Comparison of ENCODE assay signal across 9 cellular contexts in the genomic region with DNA sequence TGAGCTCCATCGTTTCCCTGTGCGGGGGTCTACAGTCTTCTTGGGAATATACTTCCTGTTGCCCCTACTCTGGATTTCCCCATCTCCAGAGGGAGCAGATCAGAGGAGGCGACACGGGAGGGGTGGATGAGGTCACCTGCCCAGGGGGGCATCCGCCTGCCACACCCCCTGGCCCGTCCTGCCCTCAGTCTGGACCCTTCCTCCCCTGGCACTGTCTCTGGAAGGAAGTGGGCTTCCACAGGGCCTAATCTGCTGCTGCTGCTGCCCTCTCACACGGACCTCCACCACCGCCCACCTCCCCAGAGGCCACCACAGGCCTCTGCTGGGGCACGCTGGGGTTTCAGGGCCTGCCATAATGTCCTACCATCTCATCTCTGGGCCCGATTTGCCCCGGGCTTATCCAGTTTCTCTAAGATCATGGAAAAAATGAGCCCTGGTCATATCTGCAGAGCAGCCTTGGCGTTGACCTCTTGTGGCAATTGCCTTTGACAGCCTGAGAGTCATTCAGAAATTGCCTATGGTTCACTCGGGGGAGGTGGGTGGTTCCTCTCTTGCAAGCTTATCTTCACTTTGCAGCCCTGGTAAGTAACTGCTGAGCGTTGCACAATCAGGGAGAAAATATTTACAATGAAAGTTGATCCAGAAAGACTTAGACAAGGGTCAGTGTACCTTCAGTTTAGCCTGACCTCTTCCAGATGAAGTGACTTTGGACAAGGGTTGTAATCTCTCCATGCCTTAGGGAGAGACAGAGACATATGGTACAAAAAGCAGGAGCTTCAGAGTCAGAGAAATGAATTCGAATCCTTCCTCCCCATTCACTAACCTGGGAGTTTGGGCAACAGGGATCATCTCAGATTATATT.
DNase-seq lines count a peak whose midpoint lies in the region; ATAC-seq, FAIRE-seq and TF ChIP-seq lines count a peak whose summit lies in the region.
"Had no signal": no experiment of that assay in that cellular context is flagged by ENCODE, and none has a peak within 500 bp of the region (broad histone marks: within the 10 kb centered on the region; RNA-seq: fewer than 3 reads in every experiment).

No MANE protein-coding gene starts in this region.

- no peak overlapping the region for H3K27ac Mint-ChIP-seq in astrocyte (ENCODE audit: unreplicated experiment)
- no peak overlapping the region for H3K27ac Mint-ChIP-seq in naive thymus-derived CD4-positive, alpha-beta T cell

- H3K36me3 ChIP-seq in astrocyte (ENCODE audit: insufficient read depth, low read length) = no peaks in the 10 kb centered on the region
- no peaks in the 10 kb centered on the region for H3K36me3 ChIP-seq in naive thymus-derived CD4-positive, alpha-beta T cell (ENCODE audit: control insufficient read depth in 2 of 3, insufficient read depth in 3 of 3, low read length in 3 of 3)

- H3K79me2 ChIP-seq in astrocyte (ENCODE audit: insufficient read depth, low read length) = no peaks in the 10 kb centered on the region

- H3K4me3 ChIP-seq in astrocyte (ENCODE audit: insufficient read depth, low read depth, low read length) = no peak overlapping the region
- no peak overlapping the region for H3K4me3 ChIP-seq in naive thymus-derived CD4-positive, alpha-beta T cell (ENCODE audit: low read length)

- peak; percentile 68 for DNase-seq in M059J (ENCODE audit: low read depth)
- DNase-seq in astrocyte (ENCODE audit: low read depth) = peak; percentile 41
- peak in 1 of 9 donors; percentile 61 for DNase-seq in naive thymus-derived CD4-positive, alpha-beta T cell
- no peak for DNase-seq in ACHN
- no peak for DNase-seq in NCI-H524 treated with DMSO at 0.1 percent for 48 hours (lab: John Stamatoyannopoulos, UW)
- DNase-seq in NCI-H526 (lab: John Stamatoyannopoulos, UW) = no peak
- no peak for DNase-seq in NCI-H345 (lab: John Stamatoyannopoulos, UW)

- H3K4me1 Mint-ChIP-seq in astrocyte (ENCODE audit: low read depth, unreplicated experiment) = peaks cover 20% of the 10 kb centered on the region
- H3K4me1 Mint-ChIP-seq in naive thymus-derived CD4-positive, alpha-beta T cell = peaks cover 0 to 38% (median 6%) of the 10 kb centered on the region in 7 donors

- no peak overlapping the region for H3K4me2 ChIP-seq in astrocyte (ENCODE audit: low read length)
- H3K4me2 ChIP-seq: KMS-11 had no signal

- FAIRE-seq in astrocyte (lab: Jason Lieb, UNC) = no peak

- H3K27ac ChIP-seq in C4-2B (peak overlapping the region; percentile 89), astrocyte (ENCODE audit: low read depth, low read length) (no peak overlapping the region)
- no peak overlapping the region for H3K27ac ChIP-seq in naive thymus-derived CD4-positive, alpha-beta T cell (ENCODE audit: low read depth, low read length)
- H3K27ac ChIP-seq: KMS-11 had no signal

- no peak for TF ChIP-seq CTCF in C4-2B (conservative IDR thresholded peaks at IDR 0.05)
- TF ChIP-seq CTCF in astrocyte (IDR thresholded peaks at IDR 0.05; ENCODE audit: insufficient read depth, low read depth, low read length) = no peak

- no peaks in the 10 kb centered on the region for H3K9me3 Mint-ChIP-seq in astrocyte (ENCODE audit: unreplicated experiment)
- H3K9me3 Mint-ChIP-seq in naive thymus-derived CD4-positive, alpha-beta T cell = no peaks in the 10 kb centered on the region

- no peak overlapping the region for H3K9ac ChIP-seq in astrocyte (ENCODE audit: low read length)
- H3K9ac ChIP-seq: KMS-11 had no signal

- peaks cover 10% of the 10 kb centered on the region for H3K4me1 ChIP-seq in astrocyte (ENCODE audit: insufficient read depth, low read length)
- H3K4me1 ChIP-seq in naive thymus-derived CD4-positive, alpha-beta T cell (ENCODE audit: control insufficient read depth in 2 of 2, insufficient read depth in 2 of 2, low read length in 2 of 2) = no peaks in the 10 kb centered on the region

- POLR2A ChIA-PET in naive thymus-derived CD4-positive, alpha-beta T cell (lab: Charles Lee) = interaction anchor here (0.6 to 1.2 kb wide), 2 partner anchors 265 to 388 kb away, joined by 3 read pairs; no protein-coding TSS in a partner anchor

- in situ Hi-C loops in ACHN (cut with HindIII; ENCODE audit: low pct_ligation_motif_present, low pct_unique_long_range_greater_than_20kb, low sequenced_read_pairs) = no loop called here

- no peaks in the 10 kb centered on the region for H3K9me3 ChIP-seq in astrocyte (ENCODE audit: insufficient read depth, low read depth, low read length)
- no peaks in the 10 kb centered on the region for H3K9me3 ChIP-seq in naive thymus-derived CD4-positive, alpha-beta T cell (ENCODE audit: control insufficient read depth in 2 of 3, low read length in 3 of 3)

- H4K20me1 ChIP-seq in astrocyte (ENCODE audit: insufficient read depth, low read length) = no peaks in the 10 kb centered on the region

- H3K36me3 Mint-ChIP-seq in astrocyte (ENCODE audit: low read depth, unreplicated experiment) = no peaks in the 10 kb centered on the region
- H3K36me3 Mint-ChIP-seq in naive thymus-derived CD4-positive, alpha-beta T cell = no peaks in the 10 kb centered on the region

- peak; percentile 66 for ATAC-seq in naive thymus-derived CD4-positive, alpha-beta T cell

- intact Hi-C loops in naive thymus-derived CD4-positive, alpha-beta T cell (cut with micrococcal nuclease) = no loop called here

- H3K27me3 Mint-ChIP-seq in astrocyte (ENCODE audit: low read depth, unreplicated experiment) = no peaks in the 10 kb centered on the region
- no peaks in the 10 kb centered on the region for H3K27me3 Mint-ChIP-seq in naive thymus-derived CD4-positive, alpha-beta T cell

- no peaks in the 10 kb centered on the region for H3K27me3 ChIP-seq in astrocyte (ENCODE audit: insufficient read depth, low read length)
- no peaks in the 10 kb centered on the region for H3K27me3 ChIP-seq in naive thymus-derived CD4-positive, alpha-beta T cell (ENCODE audit: control insufficient read depth in 2 of 2, insufficient read depth in 2 of 2, low read length in 2 of 2)

- CTCF ChIA-PET in naive thymus-derived CD4-positive, alpha-beta T cell (lab: Charles Lee) = interaction anchor here (0.6 to 1.0 kb wide), 3 partner anchors 35 to 278 kb away, joined by 3 to 5 read pairs (median 4); no protein-coding TSS in a partner anchor

- no peak overlapping the region for H3K4me3 Mint-ChIP-seq in astrocyte (ENCODE audit: unreplicated experiment)
- H3K4me3 Mint-ChIP-seq in naive thymus-derived CD4-positive, alpha-beta T cell = no peak overlapping the region

- H2AFZ ChIP-seq in astrocyte (ENCODE audit: low read depth, low read length) = peak overlapping the region; percentile 2

Comparison
In these comparisons a context has a peak if more than half of its experiments do, and no peak if none do; other contexts are left out.
1. DNase-seq: peak in M059J (single experiment) and astrocyte (single experiment); none in ACHN (single experiment), NCI-H524 treated with DMSO at 0.1 percent for 48 hours (single experiment), NCI-H526 (0 of 2) and NCI-H345 (single experiment).